ENCODE assay signal across 1 cellular context in the genomic region with DNA sequence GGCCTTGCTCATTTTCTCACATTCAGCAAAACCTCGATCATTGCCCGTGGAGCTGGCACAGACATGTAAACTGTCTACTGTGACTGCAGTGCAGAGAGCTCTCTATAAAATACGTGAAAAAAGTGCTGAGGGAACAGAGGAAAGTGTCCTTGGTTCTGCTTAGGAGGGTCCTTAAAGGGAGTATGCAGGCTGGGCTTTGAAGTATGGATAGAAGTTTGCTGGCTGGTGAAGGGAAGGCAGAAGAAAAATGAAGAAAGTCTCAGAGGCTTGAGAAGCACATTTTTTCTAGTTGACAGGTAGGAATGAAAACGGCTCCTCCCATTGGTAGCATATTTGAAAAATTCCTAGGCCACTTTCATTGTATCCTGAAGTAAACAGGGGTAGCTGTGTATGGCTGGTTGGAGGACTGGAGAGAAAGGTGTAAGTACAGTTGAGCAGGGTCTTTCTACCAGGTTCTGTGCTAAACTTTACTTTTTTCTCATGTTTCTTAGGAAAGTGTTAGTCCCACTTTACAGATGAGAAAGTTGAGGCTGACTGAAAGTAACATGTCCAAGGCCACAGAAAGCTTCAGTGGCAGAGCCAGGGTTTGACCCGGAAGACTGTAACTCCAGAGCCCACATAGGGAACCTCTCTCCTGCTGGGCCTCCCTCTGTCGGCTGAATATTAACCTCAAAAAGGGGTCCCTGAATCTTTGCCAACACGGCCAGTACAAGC.
TF ChIP-seq lines count a peak whose summit lies in the region.

No MANE protein-coding gene starts in this region.

TF ChIP-seq in GM12878, 131 proteins besides CTCF, POLR2A, EP300 and RAD21:
- no peak for TF ChIP-seq HDGF (IDR thresholded peaks at IDR 0.05)
- TF ChIP-seq ZNF687 (IDR thresholded peaks at IDR 0.05) = no peak
- TF ChIP-seq, protein P1, sequence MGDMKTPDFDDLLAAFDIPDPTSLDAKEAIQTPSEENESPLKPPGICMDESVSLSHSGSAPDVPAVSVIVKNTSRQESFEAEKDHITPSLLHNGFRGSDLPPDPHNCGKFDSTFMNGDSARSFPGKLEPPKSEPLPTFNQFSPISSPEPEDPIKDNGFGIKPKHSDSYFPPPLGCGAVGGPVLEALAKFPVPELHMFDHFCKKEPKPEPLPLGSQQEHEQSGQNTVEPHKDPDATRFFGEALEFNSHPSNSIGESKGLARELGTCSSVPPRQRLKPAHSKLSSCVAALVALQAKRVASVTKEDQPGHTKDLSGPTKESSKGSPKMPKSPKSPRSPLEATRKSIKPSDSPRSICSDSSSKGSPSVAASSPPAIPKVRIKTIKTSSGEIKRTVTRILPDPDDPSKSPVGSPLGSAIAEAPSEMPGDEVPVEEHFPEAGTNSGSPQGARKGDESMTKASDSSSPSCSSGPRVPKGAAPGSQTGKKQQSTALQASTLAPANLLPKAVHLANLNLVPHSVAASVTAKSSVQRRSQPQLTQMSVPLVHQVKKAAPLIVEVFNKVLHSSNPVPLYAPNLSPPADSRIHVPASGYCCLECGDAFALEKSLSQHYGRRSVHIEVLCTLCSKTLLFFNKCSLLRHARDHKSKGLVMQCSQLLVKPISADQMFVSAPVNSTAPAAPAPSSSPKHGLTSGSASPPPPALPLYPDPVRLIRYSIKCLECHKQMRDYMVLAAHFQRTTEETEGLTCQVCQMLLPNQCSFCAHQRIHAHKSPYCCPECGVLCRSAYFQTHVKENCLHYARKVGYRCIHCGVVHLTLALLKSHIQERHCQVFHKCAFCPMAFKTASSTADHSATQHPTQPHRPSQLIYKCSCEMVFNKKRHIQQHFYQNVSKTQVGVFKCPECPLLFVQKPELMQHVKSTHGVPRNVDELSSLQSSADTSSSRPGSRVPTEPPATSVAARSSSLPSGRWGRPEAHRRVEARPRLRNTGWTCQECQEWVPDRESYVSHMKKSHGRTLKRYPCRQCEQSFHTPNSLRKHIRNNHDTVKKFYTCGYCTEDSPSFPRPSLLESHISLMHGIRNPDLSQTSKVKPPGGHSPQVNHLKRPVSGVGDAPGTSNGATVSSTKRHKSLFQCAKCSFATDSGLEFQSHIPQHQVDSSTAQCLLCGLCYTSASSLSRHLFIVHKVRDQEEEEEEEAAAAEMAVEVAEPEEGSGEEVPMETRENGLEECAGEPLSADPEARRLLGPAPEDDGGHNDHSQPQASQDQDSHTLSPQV (IDR thresholded peaks at IDR 0.05) = no peak
- TF ChIP-seq SUZ12 (IDR thresholded peaks at IDR 0.05; ENCODE audit: unreplicated experiment) = no peak
- 0 out of 2 replicates have a peak, but pooled peaks have one; percentile 61 for TF ChIP-seq ZNF217 (IDR thresholded peaks at IDR 0.05)
- no peak for TF ChIP-seq BCL11A (IDR thresholded peaks at IDR 0.05; ENCODE audit: low read depth, low read length)
- TF ChIP-seq SIN3A (IDR thresholded peaks at IDR 0.05; ENCODE audit: low read depth, low read length) = no peak
- no peak for TF ChIP-seq ZBED1 (IDR thresholded peaks at IDR 0.05; ENCODE audit: borderline replicate concordance)
- TF ChIP-seq CHD1 (IDR thresholded peaks at IDR 0.05; ENCODE audit: low read depth, low read length) = no peak
